9 cellular contexts compared by ENCODE assay signal in the genomic region with DNA sequence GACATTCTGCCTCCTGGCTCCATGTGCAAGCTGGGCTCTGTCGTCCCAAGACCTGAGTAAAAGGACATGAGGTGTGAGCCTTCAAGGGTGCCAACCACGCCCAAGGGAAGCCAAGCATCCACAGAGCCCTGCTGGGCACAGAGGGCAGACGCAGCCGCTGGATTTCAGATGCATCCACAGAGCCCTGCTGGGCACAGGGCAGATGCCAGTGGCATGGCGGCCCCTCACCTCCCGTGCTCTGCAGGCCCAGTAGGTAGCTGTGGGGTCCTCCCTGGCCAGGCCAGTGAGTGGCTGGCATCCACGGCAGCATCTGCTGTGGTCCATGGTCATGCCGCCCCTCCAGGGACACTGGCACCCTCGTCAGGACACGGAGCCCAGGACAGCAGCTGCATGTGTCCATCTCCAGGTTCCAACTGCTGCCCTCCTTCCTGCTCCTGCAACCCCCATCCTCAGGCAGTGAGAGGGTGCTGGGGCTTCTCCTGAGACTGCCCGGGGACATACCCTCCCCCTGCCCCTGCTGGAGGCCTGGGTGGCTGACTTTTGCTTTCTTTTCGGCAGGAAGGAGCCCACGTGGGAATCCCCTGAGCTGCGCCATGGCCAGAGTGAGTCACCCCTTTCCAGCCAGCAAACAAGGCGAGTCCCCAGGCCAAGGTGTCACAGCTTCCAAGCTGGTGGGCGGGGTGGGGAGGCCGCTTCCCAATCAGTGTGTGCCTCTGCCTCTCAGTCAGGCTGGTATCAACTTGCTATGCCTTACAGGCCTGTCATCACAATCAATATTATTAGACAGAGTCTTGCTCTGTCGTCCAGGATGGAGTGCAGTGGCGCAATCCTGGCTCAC. TPM values are rescaled to one million over a fixed set of nuclear protein-coding genes. Genes with fewer than 3 reads are reported as not detected.
DNase-seq lines count a peak whose midpoint lies in the region; ATAC-seq, FAIRE-seq and TF ChIP-seq lines count a peak whose summit lies in the region.
"Had no signal": no experiment of that assay in that cellular context is flagged by ENCODE, and none has a peak within 500 bp of the region (broad histone marks: within the 10 kb centered on the region; RNA-seq: fewer than 3 reads in every experiment).

No MANE protein-coding gene starts in this region.

- H3K9ac ChIP-seq in mucosa of rectum (ENCODE audit: low read depth in 1 of 2, low read length in 2 of 2) = peak overlapping the region; percentile 18 to 54

- TF ChIP-seq CTCF in GM06990 (IDR thresholded peaks at IDR 0.05; ENCODE audit: insufficient read depth, low read length, poor library complexity, severe bottlenecking) (no peak), WI38 (IDR thresholded peaks at IDR 0.05; ENCODE audit: low read depth, low read length) (no peak), bronchial epithelial cell (IDR thresholded peaks at IDR 0.05; ENCODE audit: insufficient read depth, low read length, severe bottlenecking) (no peak)

- no peaks in the 10 kb centered on the region for H3K27me3 Mint-ChIP-seq in stimulated activated naive CD8-positive, alpha-beta T cell treated with anti-CD3 and anti-CD28 coated beads, Interleukin-15, Interleukin-2, amounts not matched to agents 100 ng/mL and 50 ng/mL, for 24 hours

- H3K9me3 ChIP-seq in mucosa of rectum (ENCODE audit: control insufficient read depth in 2 of 2, low read length in 2 of 2) = no peaks in the 10 kb centered on the region

- H3K27ac ChIP-seq in mucosa of rectum (ENCODE audit: low read depth in 2 of 2, low read length in 2 of 2) = peak overlapping the region; percentile 18 to 75

- FAIRE-seq in bronchial epithelial cell (lab: Jason Lieb, UNC) = no peak
- FAIRE-seq: TTC549 had no signal

- no peaks in the 10 kb centered on the region for H3K27me3 ChIP-seq in GM06990 (replicated peaks; ENCODE audit: control insufficient read depth, insufficient read depth, low read length)
- H3K27me3 ChIP-seq in bronchial epithelial cell (ENCODE audit: control insufficient read depth, insufficient read depth, low read length) = no peaks in the 10 kb centered on the region
- no peaks in the 10 kb centered on the region for H3K27me3 ChIP-seq in mucosa of rectum (ENCODE audit: control insufficient read depth in 2 of 2, insufficient read depth in 2 of 2, low read length in 2 of 2)

- H3K9me3 Mint-ChIP-seq in stimulated activated naive CD8-positive, alpha-beta T cell treated with anti-CD3 and anti-CD28 coated beads, Interleukin-15, Interleukin-2, amounts not matched to agents 100 ng/mL and 50 ng/mL, for 24 hours = no peaks in the 10 kb centered on the region

- H3K4me3 ChIP-seq in GM06990 (replicated peaks; ENCODE audit: low read depth, low read length) (peak overlapping the region; percentile 64), WI38 (ENCODE audit: low read depth, low read length) (peak overlapping the region; percentile 6; the same call in 1 of the 2 replicates), bronchial epithelial cell (ENCODE audit: low read depth, low read length) (no peak overlapping the region), mucosa of rectum (ENCODE audit: low read length in 2 of 2) (peak overlapping the region; percentile 44 to 59)

- H3K36me3 ChIP-seq in GM06990 (ENCODE audit: control insufficient read depth, insufficient read depth, low read length) = peaks cover 3% of the 10 kb centered on the region
- H3K36me3 ChIP-seq in bronchial epithelial cell (ENCODE audit: control insufficient read depth, insufficient read depth, low read length) = no peaks in the 10 kb centered on the region
- H3K36me3 ChIP-seq in mucosa of rectum (ENCODE audit: control insufficient read depth in 2 of 2, insufficient read depth in 2 of 2, low read length in 2 of 2) = no peaks in the 10 kb centered on the region

- H3K36me3 Mint-ChIP-seq in stimulated activated naive CD8-positive, alpha-beta T cell treated with anti-CD3 and anti-CD28 coated beads, Interleukin-15, Interleukin-2, amounts not matched to agents 100 ng/mL and 50 ng/mL, for 24 hours (ENCODE audit: low read depth) = no peaks in the 10 kb centered on the region

- peak; percentile 76 for DNase-seq in GM06990 (ENCODE audit: extremely low read depth, insufficient read length)
- peak; percentile 94 for DNase-seq in bronchial epithelial cell (ENCODE audit: low read depth)
- no peak for DNase-seq in SK-N-DZ (ENCODE audit: low spot score)

- peaks cover 51% of the 10 kb centered on the region for H3K4me1 Mint-ChIP-seq in stimulated activated naive CD8-positive, alpha-beta T cell treated with anti-CD3 and anti-CD28 coated beads, Interleukin-15, Interleukin-2, amounts not matched to agents 100 ng/mL and 50 ng/mL, for 24 hours (ENCODE audit: low read depth)

- ATAC-seq in HG03439 (IDR thresholded peaks at IDR 0.05; ENCODE audit: unreplicated experiment) (peak; percentile 25), HG03095 (IDR thresholded peaks at IDR 0.05; ENCODE audit: unreplicated experiment) (no peak)

- H3K4me1 ChIP-seq in mucosa of rectum (ENCODE audit: control insufficient read depth in 2 of 2, insufficient read depth in 2 of 2, low read length in 2 of 2) = peaks cover 13 to 31% of the 10 kb centered on the region in 2 donors

- H3K4me3 Mint-ChIP-seq in stimulated activated naive CD8-positive, alpha-beta T cell treated with anti-CD3 and anti-CD28 coated beads, Interleukin-15, Interleukin-2, amounts not matched to agents 100 ng/mL and 50 ng/mL, for 24 hours = peak overlapping the region; percentile 77

- peak overlapping the region; percentile 90 for H3K27ac Mint-ChIP-seq in stimulated activated naive CD8-positive, alpha-beta T cell treated with anti-CD3 and anti-CD28 coated beads, Interleukin-15, Interleukin-2, amounts not matched to agents 100 ng/mL and 50 ng/mL, for 24 hours

RNA-seq across cellular contexts. Expression of a gene that starts 4.0 kb away (rescaled TPM):
- 5.3 and 10.1 TPM in 2 replicates for total RNA-seq in bronchial epithelial cell
- 37.1 and 39.3 TPM in 2 replicates for polyA plus RNA-seq in SK-N-DZ (2014; cell fraction: cytosol; rRNA removed)
- polyA plus RNA-seq in SK-N-DZ (2014; cell fraction: nucleus; rRNA removed) = 55.2 and 61.2 TPM in 2 replicates

RNA-seq across cellular contexts. Expression of a gene that starts 16.2 kb away (rescaled TPM):
- total RNA-seq in bronchial epithelial cell = 486 and 497 TPM in 2 replicates
- polyA plus RNA-seq in SK-N-DZ (2014; cell fraction: cytosol; rRNA removed) = 448 and 474 TPM in 2 replicates
- polyA plus RNA-seq in SK-N-DZ (2014; cell fraction: nucleus; rRNA removed) = 397 and 472 TPM in 2 replicates

RNA-seq across cellular contexts. Expression of a gene that starts 30.2 kb away (rescaled TPM):
- total RNA-seq in bronchial epithelial cell = 1.1 and 1.5 TPM in 2 replicates
- 3.3 and 5.7 TPM in 2 replicates for polyA plus RNA-seq in SK-N-DZ (2014; cell fraction: cytosol; rRNA removed)
- polyA plus RNA-seq in SK-N-DZ (2014; cell fraction: nucleus; rRNA removed) = 151 and 179 TPM in 2 replicates

RNA-seq across cellular contexts. Expression of a gene that starts 33.1 kb away (rescaled TPM):
- 57.9 and 124 TPM in 2 replicates for total RNA-seq in bronchial epithelial cell
- polyA plus RNA-seq in SK-N-DZ (2014; cell fraction: cytosol; rRNA removed) = 83.9 and 129 TPM in 2 replicates
- polyA plus RNA-seq in SK-N-DZ (2014; cell fraction: nucleus; rRNA removed) = 114 and 184 TPM in 2 replicates

RNA-seq across cellular contexts. Expression of a gene that starts 40.0 kb away (rescaled TPM):
- 1.1 and 1.8 TPM in 2 replicates for total RNA-seq in bronchial epithelial cell
- polyA plus RNA-seq in SK-N-DZ (2014; cell fraction: cytosol; rRNA removed) = 0.28 and 1.1 TPM in 2 replicates
- polyA plus RNA-seq in SK-N-DZ (2014; cell fraction: nucleus; rRNA removed) = 9.8 and 12.7 TPM in 2 replicates
